7 cellular contexts compared by ENCODE assay signal in the genomic region with DNA sequence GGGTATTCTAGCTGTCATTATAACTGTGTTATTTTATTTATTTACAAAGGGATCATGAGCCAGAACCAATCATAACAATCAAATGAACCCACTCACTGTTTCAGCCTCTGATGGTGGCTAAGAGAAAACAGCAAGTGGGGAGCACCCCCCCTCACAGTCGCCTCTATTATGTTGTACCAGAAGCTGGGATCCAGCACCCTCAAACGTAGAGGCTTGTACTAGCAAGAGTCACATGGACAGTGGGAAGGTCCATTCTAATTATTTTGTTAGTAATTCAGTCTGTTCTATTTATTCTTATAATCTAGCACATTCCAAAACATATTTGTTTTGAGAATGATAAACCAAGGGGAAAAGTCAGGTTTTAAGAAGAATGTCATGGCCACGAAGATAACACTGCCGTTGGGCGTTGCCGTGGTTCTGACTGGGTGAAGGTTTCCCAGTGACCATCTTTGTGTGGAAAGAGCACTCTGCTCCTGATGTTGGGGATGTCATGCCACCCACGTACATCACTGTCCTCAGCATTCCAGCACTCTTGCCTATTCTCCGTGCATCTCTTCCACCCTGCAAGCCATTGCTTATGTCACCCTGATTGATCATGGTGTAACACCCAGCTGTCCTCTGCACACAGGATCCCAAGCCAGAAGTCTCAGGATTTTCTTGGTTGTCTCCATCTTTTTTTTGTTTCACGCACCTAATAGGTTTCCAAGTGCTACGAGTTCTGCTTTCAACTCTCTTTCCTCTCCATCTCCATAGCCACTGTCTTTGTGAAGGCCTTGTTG.
DNase-seq lines count a peak whose midpoint lies in the region; ATAC-seq and TF ChIP-seq lines count a peak whose summit lies in the region.

No MANE protein-coding gene starts in this region.

- DNase-seq in Daoy (ENCODE audit: low read depth) (peak; percentile 37), SJSA1 (ENCODE audit: low read depth in 1 of 2, low spot score in 2 of 2) (peak; percentile 61 to 79), erythroblast (lab: John Stamatoyannopoulos, UW) (peak; percentile 36 to 48), sigmoid colon (no peak), NCI-H146 (lab: John Stamatoyannopoulos, UW) (no peak), OCI-M2 (lab: John Stamatoyannopoulos, UW; ENCODE audit: unreplicated experiment) (no peak)

- H3K36me3 ChIP-seq in SJSA1 (no peaks in the 10 kb centered on the region), sigmoid colon (no peaks in the 10 kb centered on the region)

- no peak for TF ChIP-seq EP300 in sigmoid colon (IDR thresholded peaks at IDR 0.05)

- no peak for ATAC-seq in GM18868 (IDR thresholded peaks at IDR 0.05; ENCODE audit: unreplicated experiment)

- H3K27me3 ChIP-seq in SJSA1 (replicated peaks) (no peaks in the 10 kb centered on the region), sigmoid colon (no peaks in the 10 kb centered on the region)

- H3K4me3 ChIP-seq in SJSA1 (no peak overlapping the region), sigmoid colon (no peak overlapping the region)

- H3K9me3 ChIP-seq in SJSA1 (replicated peaks) (no peaks in the 10 kb centered on the region), sigmoid colon (no peaks in the 10 kb centered on the region)

- intact Hi-C loops in sigmoid colon (cut with DNase I) = loop anchor here (5.0 kb wide), 1 partner anchor 41 kb away; no protein-coding TSS in a partner anchor

- H3K27ac ChIP-seq in SJSA1 (peak overlapping the region; percentile 66), sigmoid colon (peak overlapping the region; percentile 33 to 62 (median 56))

- TF ChIP-seq POLR2A in erythroblast (IDR thresholded peaks at IDR 0.05; ENCODE audit: low read length) = no peak
- TF ChIP-seq POLR2A in sigmoid colon (IDR thresholded peaks at IDR 0.05) = no peak

- TF ChIP-seq CTCF in sigmoid colon (IDR thresholded peaks at IDR 0.05) = no peak

- 35 to 76% methylated on average over 10 of the region's 10 CpGs for WGBS in sigmoid colon, 2 donors

- peaks cover 52% of the 10 kb centered on the region for H3K4me1 ChIP-seq in SJSA1 (replicated peaks)
- H3K4me1 ChIP-seq in sigmoid colon = peaks cover 0 to 68% (median 59%) of the 10 kb centered on the region in 4 donors

Comparison
In these comparisons a context has a peak if more than half of its experiments do, and no peak if none do; other contexts are left out.
1. DNase-seq: peak in Daoy (single experiment), SJSA1 (2 of 2) and erythroblast (2 of 2); none in sigmoid colon (single experiment), NCI-H146 (single experiment) and OCI-M2 (single experiment).